In genomic region chrX:151397741-151398070, GRCh38 we compare ENCODE assay signal across 8 cellular contexts. TPM values are rescaled to one million over a fixed set of nuclear protein-coding genes. Genes with fewer than 3 reads are reported as not detected.
DNase-seq lines count a peak whose midpoint lies in the region; ATAC-seq and TF ChIP-seq lines count a peak whose summit lies in the region.

No MANE protein-coding gene starts in this region.

- H3K9me3 ChIP-seq in A673 (ENCODE audit: low read depth, low read length, poor library complexity, severe bottlenecking) (no peaks in the 10 kb centered on the region), PC-3 (ENCODE audit: low read length) (no peaks in the 10 kb centered on the region)

- intact Hi-C loops in A673 (cut with micrococcal nuclease; ENCODE audit: unreplicated experiment) (no loop called here), PC-3 (cut with micrococcal nuclease) (no loop called here)

- H3K9me3 Mint-ChIP-seq in endothelial cell (ENCODE audit: unreplicated experiment) (no peaks in the 10 kb centered on the region), osteocyte (ENCODE audit: unreplicated experiment) (peaks cover 4% of the 10 kb centered on the region)

- H3K79me2 ChIP-seq in PC-3 (ENCODE audit: low read length) = peaks cover 62% of the 10 kb centered on the region

- no peaks in the 10 kb centered on the region for H3F3A ChIP-seq in PC-3 (ENCODE audit: low read length, unreplicated experiment)

- H2AFZ ChIP-seq in PC-3 (ENCODE audit: low read length) = peak overlapping the region; percentile 80

- H3K4me1 Mint-ChIP-seq in endothelial cell (ENCODE audit: unreplicated experiment) (peaks cover 8% of the 10 kb centered on the region), osteocyte (ENCODE audit: unreplicated experiment) (peaks cover 18% of the 10 kb centered on the region)

- no peaks in the 10 kb centered on the region for H3K36me3 ChIP-seq in A673 (ENCODE audit: insufficient read depth, low read length, poor library complexity, severe bottlenecking)
- H3K36me3 ChIP-seq in PC-3 (ENCODE audit: low read depth, low read length) = no peaks in the 10 kb centered on the region

- H3K27ac ChIP-seq in A673 (ENCODE audit: low read depth, low read length, poor library complexity, severe bottlenecking) (peak overlapping the region; percentile 91), PC-3 (ENCODE audit: low read length) (0 out of 2 replicates have a peak overlapping the region, but pooled peaks have one; percentile 33)

- H3K27me3 Mint-ChIP-seq in endothelial cell (ENCODE audit: unreplicated experiment) (peaks cover 2% of the 10 kb centered on the region), osteocyte (ENCODE audit: unreplicated experiment) (no peaks in the 10 kb centered on the region)

- H3K36me3 Mint-ChIP-seq in endothelial cell (ENCODE audit: low read depth, unreplicated experiment) (no peaks in the 10 kb centered on the region), osteocyte (ENCODE audit: unreplicated experiment) (no peaks in the 10 kb centered on the region)

- POLR2A ChIA-PET in A673 (lab: Charles Lee; ENCODE audit: low non-redundant PET) (no interaction called here), PC-3 (lab: Charles Lee; ENCODE audit: unreplicated experiment) (interaction anchor here (0.7 kb wide), 1 partner anchor 624 kb away, joined by 3 read pairs; no protein-coding TSS in a partner anchor)

- H3K4me3 ChIP-seq in A673 (ENCODE audit: low read depth, low read length, poor library complexity, severe bottlenecking) (peak overlapping the region; percentile 86), PC-3 (ENCODE audit: low read length) (peak overlapping the region; percentile 78)

- peak overlapping the region; percentile 96 for H3K9ac ChIP-seq in PC-3 (ENCODE audit: low read length)

- H3K27me3 ChIP-seq in A673 (replicated peaks; ENCODE audit: insufficient read depth, low read depth, low read length, poor library complexity) (no peaks in the 10 kb centered on the region), PC-3 (ENCODE audit: low read length) (no peaks in the 10 kb centered on the region)

- BruUV-seq in A673 (replicated peaks; lab: Mats Ljungman, UMichigan) (no TSS peak), PC-3 (replicated peaks; lab: Mats Ljungman, UMichigan) (TSS peak; percentile 35)

- ATAC-seq in GM19035 (IDR thresholded peaks at IDR 0.05; ENCODE audit: unreplicated experiment) (peak; percentile 5), PC-3 (peak; percentile 14), HG03342 (IDR thresholded peaks at IDR 0.05; ENCODE audit: unreplicated experiment) (no peak), GM21367 (IDR thresholded peaks at IDR 0.05; ENCODE audit: unreplicated experiment) (no peak)

- peaks cover 27% of the 10 kb centered on the region for H4K20me1 ChIP-seq in PC-3 (ENCODE audit: low read length)

- no peaks in the 10 kb centered on the region for H3K9me2 ChIP-seq in PC-3 (replicated peaks; ENCODE audit: low read length)

- CTCF ChIA-PET in A673 (lab: Charles Lee) = no interaction called here
- CTCF ChIA-PET in PC-3 (lab: Charles Lee) = no interaction called here

- TF ChIP-seq CTCF in A673 (conservative IDR thresholded peaks at IDR 0.05; ENCODE audit: low read depth, low read length) (no peak), PC-3 (conservative IDR thresholded peaks at IDR 0.05; ENCODE audit: low read depth, low read length) (no peak), endothelial cell (IDR thresholded peaks at IDR 0.05; ENCODE audit: unreplicated experiment) (no peak), osteocyte (IDR thresholded peaks at IDR 0.05) (no peak)

- H3K4me1 ChIP-seq in A673 (ENCODE audit: insufficient read depth, low read length, poor library complexity, severe bottlenecking) = no peaks in the 10 kb centered on the region
- H3K4me1 ChIP-seq in PC-3 (ENCODE audit: insufficient read depth, low read length) = peaks cover 21% of the 10 kb centered on the region

- DNase-seq in A673 (ENCODE audit: low spot score) (peak; percentile 29), PC-3 (peak; percentile 7), endothelial cell (ENCODE audit: low spot score) (no peak), osteocyte (ENCODE audit: extremely low spot score, unreplicated experiment) (no peak), C1 segment of cervical spinal cord (lab: John Stamatoyannopoulos, UW) (no peak)

- peak overlapping the region; percentile 87 for H3K4me2 ChIP-seq in PC-3 (ENCODE audit: low read length)

- peak overlapping the region; percentile 92 for H3K4me3 Mint-ChIP-seq in endothelial cell (ENCODE audit: unreplicated experiment)
- H3K4me3 Mint-ChIP-seq in osteocyte (ENCODE audit: unreplicated experiment) = peak overlapping the region; percentile 81

- H3K27ac Mint-ChIP-seq in endothelial cell (ENCODE audit: unreplicated experiment) (peak overlapping the region; percentile 88), osteocyte (ENCODE audit: unreplicated experiment) (peak overlapping the region; percentile 73)

RNA-seq across cellular contexts. Expression of gene VMA21, which starts 0.7 kb away (rescaled TPM):
- total RNA-seq in A673 (2021) (56.1 and 59.7 TPM in 2 replicates), PC-3 (2014; rRNA removed) (45.4 and 51.4 TPM in 2 replicates), endothelial cell (ENCODE audit: unreplicated experiment) (28.4 TPM), osteocyte (23.9 and 27.2 TPM in 2 replicates)

Comparison
In these comparisons a context has a peak if more than half of its experiments do, and no peak if none do; other contexts are left out.
1. DNase-seq: peak in A673 (single experiment) and PC-3 (single experiment); none in endothelial cell (single experiment), osteocyte (single experiment) and C1 segment of cervical spinal cord (0 of 14).
2. ATAC-seq: peak in GM19035 (single experiment) and PC-3 (single experiment); none in HG03342 (single experiment) and GM21367 (single experiment).